29 cellular contexts compared by ENCODE assay signal in the genomic region with DNA sequence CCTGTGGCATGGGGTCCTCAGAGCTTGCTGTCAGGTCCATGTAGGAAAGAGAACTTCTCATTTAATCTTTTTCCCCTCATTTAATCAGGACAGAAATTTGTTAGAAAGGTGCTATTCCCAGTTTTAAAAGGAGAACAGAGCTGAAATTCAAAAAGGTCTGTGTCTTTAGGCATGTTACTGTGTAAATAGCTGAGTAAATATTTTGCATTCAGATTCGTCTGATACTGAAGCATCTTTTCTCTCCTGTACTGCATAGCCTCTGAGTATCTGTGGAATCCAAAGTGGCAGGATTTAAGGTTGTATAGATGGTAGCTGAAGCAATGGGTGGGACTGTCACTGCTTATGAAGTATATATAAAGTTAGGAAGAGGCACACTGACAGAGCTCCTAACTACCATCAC.
"Had no signal": no experiment of that assay in that cellular context is flagged by ENCODE, and none has a peak within 500 bp of the region (broad histone marks: within the 10 kb centered on the region; RNA-seq: fewer than 3 reads in every experiment).

No MANE protein-coding gene starts in this region.

- H3K9ac ChIP-seq: neural progenitor cell, parathyroid adenoma had no signal

- H3K4me3 Mint-ChIP-seq: immature natural killer cell; mesothelial cell of epicardium; naive B cell; natural killer cell; nephron progenitor cell; neural progenitor cell; stimulated activated effector memory CD8-positive, alpha-beta T cell treated with anti-CD3 and anti-CD28 coated beads, Interleukin-12 subunit alpha, Interleukin-12 subunit beta, amount 100 ng/mL, for 72 hours; stimulated activated naive CD8-positive, alpha-beta T cell treated with anti-CD3 and anti-CD28 coated beads, Interleukin-15, Interleukin-2, amounts not matched to agents 100 ng/mL and 50 ng/mL, for 24 hours; type B pancreatic cell had no signal

- H3K27me3 Mint-ChIP-seq: naive B cell; stimulated activated naive CD8-positive, alpha-beta T cell treated with anti-CD3 and anti-CD28 coated beads, Interleukin-15, Interleukin-2, amounts not matched to agents 100 ng/mL and 50 ng/mL, for 24 hours; type B pancreatic cell had no signal

- H3K4me2 ChIP-seq: neural progenitor cell had no signal

- ATAC-seq: natural killer cell; psoas muscle; sciatic nerve; stimulated activated effector memory CD8-positive, alpha-beta T cell treated with anti-CD3 and anti-CD28 coated beads, Interleukin-12 subunit alpha, Interleukin-12 subunit beta, amount 100 ng/mL, for 72 hours had no signal

- H2AFZ ChIP-seq: neural progenitor cell, parathyroid adenoma had no signal

- H3K9me3 Mint-ChIP-seq: immature natural killer cell; mesothelial cell of epicardium; naive B cell; natural killer cell; stimulated activated effector memory CD8-positive, alpha-beta T cell treated with anti-CD3 and anti-CD28 coated beads, Interleukin-12 subunit alpha, Interleukin-12 subunit beta, amount 100 ng/mL, for 72 hours; stimulated activated naive CD8-positive, alpha-beta T cell treated with anti-CD3 and anti-CD28 coated beads, Interleukin-15, Interleukin-2, amounts not matched to agents 100 ng/mL and 50 ng/mL, for 24 hours; type B pancreatic cell had no signal

- H3K9me3 ChIP-seq: neutrophil, psoas muscle, suprapubic skin, thoracic aorta, tibial artery, uterus had no signal

- H3K36me3 Mint-ChIP-seq: immature natural killer cell; mesothelial cell of epicardium; naive B cell; natural killer cell; stimulated activated effector memory CD8-positive, alpha-beta T cell treated with anti-CD3 and anti-CD28 coated beads, Interleukin-12 subunit alpha, Interleukin-12 subunit beta, amount 100 ng/mL, for 72 hours had no signal

- DNase-seq: hypothalamus; immature natural killer cell; kidney; left colon; mesendoderm; naive B cell; natural killer cell; nephron progenitor cell; occipital lobe; psoas muscle; stimulated activated CD4-positive, alpha-beta T cell treated with anti-CD3 and anti-CD28 coated beads, Interleukin-12 subunit alpha, Interleukin-12 subunit beta, amount 100 ng/mL, for 4 hours; stimulated activated CD4-positive, alpha-beta T cell treated with anti-CD3 and anti-CD28 coated beads, Interleukin-15, amount 100 ng/mL, for 24 hours; stimulated activated CD4-positive, alpha-beta T cell treated with anti-CD3 and anti-CD28 coated beads, Interleukin-2, amount 100 ng/mL, for 24 hours; stimulated activated CD4-positive, alpha-beta T cell treated with anti-CD3 and anti-CD28 coated beads, Interleukin-4, amount 100 ng/mL, for 1 hour; stimulated activated naive CD4-positive, alpha-beta T cell; tibial artery; uterus had no signal

- H3K36me3 ChIP-seq: neural progenitor cell, neutrophil, suprapubic skin, thoracic aorta, tibial artery, uterus had no signal

- H3K27ac Mint-ChIP-seq: immature natural killer cell; mesothelial cell of epicardium; naive B cell; natural killer cell; nephron progenitor cell; neural progenitor cell; stimulated activated effector memory CD8-positive, alpha-beta T cell treated with anti-CD3 and anti-CD28 coated beads, Interleukin-12 subunit alpha, Interleukin-12 subunit beta, amount 100 ng/mL, for 72 hours; stimulated activated naive CD8-positive, alpha-beta T cell treated with anti-CD3 and anti-CD28 coated beads, Interleukin-15, Interleukin-2, amounts not matched to agents 100 ng/mL and 50 ng/mL, for 24 hours; type B pancreatic cell had no signal

- H3K27ac ChIP-seq: neural progenitor cell, neutrophil, parathyroid adenoma, psoas muscle, skin epidermis, suprapubic skin, thoracic aorta, tibial artery, uterus had no signal

- H3K4me3 ChIP-seq: lung, neural progenitor cell, psoas muscle, skin epidermis, suprapubic skin, thoracic aorta, tibial artery, uterus had no signal

- H3K4me1 ChIP-seq: suprapubic skin, tibial artery, uterus had no signal

- H3K27me3 ChIP-seq: neural progenitor cell, neutrophil, suprapubic skin, tibial artery, uterus had no signal
